23 cellular contexts compared by ENCODE assay signal in the genomic region with DNA sequence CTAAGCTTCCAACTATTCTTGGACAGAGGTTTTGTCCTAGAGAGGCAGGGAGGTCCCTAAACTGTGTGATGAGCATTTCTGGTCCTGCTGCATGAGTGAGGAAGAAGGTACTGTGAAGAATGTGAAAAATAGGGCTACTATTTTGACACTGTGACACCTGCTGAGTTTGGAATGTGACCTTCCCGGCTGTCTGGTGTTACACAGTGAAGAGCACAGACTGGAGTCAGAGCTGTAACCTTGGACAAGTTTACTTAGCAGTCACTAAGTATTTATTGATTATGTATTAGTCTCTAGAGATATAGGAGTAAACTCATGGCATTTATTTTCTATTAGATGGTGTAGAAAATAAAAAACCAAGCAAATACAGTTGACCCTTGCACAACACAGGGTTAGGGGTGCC. TPM values are rescaled to one million over a fixed set of nuclear protein-coding genes. Genes with fewer than 3 reads are reported as not detected.
DNase-seq lines count a peak whose midpoint lies in the region; ATAC-seq, FAIRE-seq and TF ChIP-seq lines count a peak whose summit lies in the region.
"Had no signal": no experiment of that assay in that cellular context is flagged by ENCODE, and none has a peak within 500 bp of the region (broad histone marks: within the 10 kb centered on the region; RNA-seq: fewer than 3 reads in every experiment).

No MANE protein-coding gene starts in this region.

- H3K4me3 Mint-ChIP-seq in endodermal cell, result no peak overlapping the region
- H3K4me3 Mint-ChIP-seq: HFFc6 had no signal

- no peaks in the 10 kb centered on the region for H3K9me3 Mint-ChIP-seq in endodermal cell
- H3K9me3 Mint-ChIP-seq: HFFc6 had no signal

- H3K27ac ChIP-seq in A549, result peak overlapping the region; percentile 63 to 79
- no peak overlapping the region for H3K27ac ChIP-seq in HEK293 (ENCODE audit: extremely low read depth, low read depth, low read length)
- no peak overlapping the region for H3K27ac ChIP-seq in endodermal cell (ENCODE audit: low read depth, low read length)
- peak overlapping the region; percentile 61 for H3K27ac ChIP-seq in mesenchymal stem cell (ENCODE audit: low read length, poor library complexity, severe bottlenecking)
- H3K27ac ChIP-seq: BLaER1 treated with 17β-estradiol and CSF1 and Interleukin-3, amounts not matched to agents 10 nM and 100 nM; brain microvascular endothelial cell; heart left ventricle; SJSA1; skin epidermis; upper lobe of right lung had no signal

- no peaks in the 10 kb centered on the region for H3K9me3 ChIP-seq in A549
- H3K9me3 ChIP-seq in HEK293 (ENCODE audit: control insufficient read depth, insufficient read depth, low read depth, low read length), result no peaks in the 10 kb centered on the region
- H3K9me3 ChIP-seq in endodermal cell (ENCODE audit: control insufficient read depth, low read length), result no peaks in the 10 kb centered on the region
- H3K9me3 ChIP-seq in mesenchymal stem cell (ENCODE audit: control insufficient read depth, low read length), result no peaks in the 10 kb centered on the region
- H3K9me3 ChIP-seq: adrenal gland; BLaER1 treated with 17β-estradiol and CSF1 and Interleukin-3, amounts not matched to agents 10 nM and 100 nM; heart left ventricle; SJSA1; upper lobe of right lung had no signal

- H2AFZ ChIP-seq in mesenchymal stem cell (ENCODE audit: low read depth, low read length), result no peak overlapping the region

- no peak overlapping the region for H3K23ac ChIP-seq in mesenchymal stem cell (ENCODE audit: low read length in 2 of 2)

- no peak overlapping the region for H3K14ac ChIP-seq in mesenchymal stem cell (ENCODE audit: low read length in 2 of 2)

- no peak; a peak in 1 of 5 replicates for TF ChIP-seq EP300 in A549 (IDR thresholded peaks at IDR 0.05)

- no peaks in the 10 kb centered on the region for H3K79me1 ChIP-seq in mesenchymal stem cell (replicated peaks; ENCODE audit: low read length, poor library complexity, severe bottlenecking)

- ATAC-seq in A549, result peak; percentile 41 to 56; a peak in 5 of 6 replicates
- ATAC-seq in HG02870 (IDR thresholded peaks at IDR 0.05; ENCODE audit: unreplicated experiment), result no peak
- ATAC-seq in GM18498 (IDR thresholded peaks at IDR 0.05; ENCODE audit: unreplicated experiment), result no peak

- peaks cover 21% of the 10 kb centered on the region for H3K27me3 Mint-ChIP-seq in endodermal cell (ENCODE audit: insufficient read depth)

- H3K4me1 Mint-ChIP-seq in endodermal cell, result peaks cover 38% of the 10 kb centered on the region

- peaks cover 7% of the 10 kb centered on the region for H3K27me3 ChIP-seq in endodermal cell (ENCODE audit: control insufficient read depth, insufficient read depth, low read length, poor library complexity, severe bottlenecking)
- H3K27me3 ChIP-seq in mesenchymal stem cell (ENCODE audit: control insufficient read depth in 1 of 2, insufficient read depth in 1 of 2, low read length in 2 of 2), result peaks cover 0 to 49% of the 10 kb centered on the region in 2 experiments
- H3K27me3 ChIP-seq: adrenal gland; BLaER1 treated with 17β-estradiol and CSF1 and Interleukin-3, amounts not matched to agents 10 nM and 100 nM; SJSA1 had no signal

- H2AK5ac ChIP-seq in mesenchymal stem cell (ENCODE audit: low read length, severe bottlenecking), result no peak overlapping the region

- H3K36me3 ChIP-seq in HEK293 (ENCODE audit: control insufficient read depth in 2 of 2, insufficient read depth in 1 of 2, low read length in 2 of 2) (no peaks in the 10 kb centered on the region), endodermal cell (ENCODE audit: control insufficient read depth, insufficient read depth, low read length) (no peaks in the 10 kb centered on the region), mesenchymal stem cell (ENCODE audit: control insufficient read depth in 1 of 2, insufficient read depth in 2 of 2, low read depth in 1 of 2, low read length in 2 of 2) (no peaks in the 10 kb centered on the region)
- H3K36me3 ChIP-seq: adrenal gland; BLaER1 treated with 17β-estradiol and CSF1 and Interleukin-3, amounts not matched to agents 10 nM and 100 nM; brain microvascular endothelial cell; heart left ventricle; SJSA1; upper lobe of right lung had no signal

- POLR2A ChIA-PET in A549 (lab: Yijun Ruan, JAX), result interaction anchor here (0.9 to 1.6 kb wide), 4 partner anchors 13 to 125 kb away, joined by 5 to 11 read pairs (median 5); a partner anchor contains a TSS
- POLR2A ChIA-PET in HEK293 (lab: Yijun Ruan, JAX), result interaction anchor here (0.9 kb wide), 1 partner anchor 12 kb away, joined by 4 read pairs; a partner anchor contains a TSS

- no peak for FAIRE-seq in A549 (lab: Jason Lieb, UNC)
- FAIRE-seq: GM12892 had no signal

- H3K18ac ChIP-seq in mesenchymal stem cell (ENCODE audit: low read depth in 1 of 2, low read length in 2 of 2), result no peak overlapping the region

- CTCF ChIA-PET in A549 (lab: Yijun Ruan, JAX), result interaction anchor here (1.0 to 21.3 kb wide), 9 partner anchors 9 to 179 kb away, joined by 3 to 649 read pairs (median 4); no protein-coding TSS in a partner anchor
- CTCF ChIA-PET in HEK293 (lab: Yijun Ruan, JAX), result interaction anchor here (0.5 to 2.9 kb wide), 8 partner anchors 7 to 533 kb away, joined by 3 to 13 read pairs (median 4); a partner anchor contains a TSS

- no peak overlapping the region for H3K4ac ChIP-seq in mesenchymal stem cell (ENCODE audit: low read depth in 1 of 2, low read length in 2 of 2)

- H3K36me3 Mint-ChIP-seq in endodermal cell (ENCODE audit: low read depth), result no peaks in the 10 kb centered on the region

- no peak for TF ChIP-seq POLR2A in A549 (IDR thresholded peaks at IDR 0.05; ENCODE audit: low read length)

- 4% methylated on average over 1 of the region's 1 CpG for WGBS in A549 (ENCODE audit: missing lambda C conversion rate)
- WGBS in endodermal cell (ENCODE audit: insufficient coverage in 1 of 2, insufficient read length in 1 of 2), 2 experiments, result 0 to 11% methylated on average over 1 of the region's 1 CpG
- WGBS in mesenchymal stem cell, result no CpG with 5 or more reads among the region's 1 CpG

- no peak overlapping the region for H2BK120ac ChIP-seq in mesenchymal stem cell (ENCODE audit: low read depth, low read length)

- no peak for TF ChIP-seq CTCF in A549 (IDR thresholded peaks at IDR 0.05)
- TF ChIP-seq CTCF in HEK293 (tag by site-specific recombination; IDR thresholded peaks at IDR 0.05), result no peak
- TF ChIP-seq CTCF in endodermal cell (conservative IDR thresholded peaks at IDR 0.05), result no peak

- no peak overlapping the region for H2BK15ac ChIP-seq in mesenchymal stem cell (ENCODE audit: low read depth, poor library complexity, severe bottlenecking)

- no peak overlapping the region for H4K91ac ChIP-seq in mesenchymal stem cell (ENCODE audit: low read length)

- H3K9ac ChIP-seq in endodermal cell (ENCODE audit: extremely low read depth, low read length, poor library complexity, severe bottlenecking), result no peak overlapping the region
- peak overlapping the region; percentile 0 for H3K9ac ChIP-seq in mesenchymal stem cell (ENCODE audit: low read length)
- H3K9ac ChIP-seq: BLaER1 treated with 17β-estradiol and CSF1 and Interleukin-3, amounts not matched to agents 10 nM and 100 nM had no signal

- TF ChIP-seq RAD21 in A549 (conservative IDR thresholded peaks at IDR 0.05 in 1 of 2, IDR thresholded peaks at IDR 0.05 in 1 of 2), result no peak

- DNase-seq in A549 (ENCODE audit: low read depth in 1 of 2, low spot score in 1 of 2), result no peak
- peak; percentile 72 for DNase-seq in endodermal cell
- DNase-seq in mesenchymal stem cell, result no peak
- DNase-seq in activated CD8-positive, alpha-beta memory T cell treated with anti-CD3 and anti-CD28 coated beads, Interleukin-2, amount 50 U/mL, for 48 hours, result no peak
- DNase-seq in KBM-7, result no peak
- DNase-seq: activated T-cell treated with anti-CD3 and anti-CD28 coated beads, Interleukin-2, amount 50 U/mL, for 1 hour; heart left ventricle; Karpas-422; NCI-H526 treated with DMSO at 0.1 percent for 48 hours; stimulated activated CD4-positive, alpha-beta T cell treated with anti-CD3 and anti-CD28 coated beads, Interleukin-2, amount 100 ng/mL, for 24 hours; T-helper 1 cell; upper lobe of right lung had no signal

- H2BK5ac ChIP-seq in mesenchymal stem cell (ENCODE audit: low read depth, low read length, poor library complexity, severe bottlenecking), result no peak overlapping the region

- H3K4me3 ChIP-seq in A549 (no peak overlapping the region), HEK293 (ENCODE audit: low read depth, low read length) (no peak overlapping the region), endodermal cell (ENCODE audit: low read length) (no peak overlapping the region), mesenchymal stem cell (ENCODE audit: insufficient read depth in 1 of 2, low read depth in 1 of 2, low read length in 2 of 2) (no peak overlapping the region)
- H3K4me3 ChIP-seq: adrenal gland; BLaER1 treated with 17β-estradiol and CSF1 and Interleukin-3, amounts not matched to agents 10 nM and 100 nM; heart left ventricle; lung; SJSA1; skin epidermis; upper lobe of right lung had no signal

- H4K8ac ChIP-seq in mesenchymal stem cell (ENCODE audit: low read length), result no peak overlapping the region

- peak overlapping the region; percentile 72 for H3K4me2 ChIP-seq in A549
- no peak overlapping the region for H3K4me2 ChIP-seq in mesenchymal stem cell (ENCODE audit: low read length, poor library complexity, severe bottlenecking)

- H3K4me1 ChIP-seq in A549 (peaks cover 40% of the 10 kb centered on the region), HEK293 (ENCODE audit: control insufficient read depth, insufficient read depth, low read length) (no peaks in the 10 kb centered on the region), endodermal cell (ENCODE audit: control insufficient read depth, insufficient read depth, low read length) (peaks cover 19% of the 10 kb centered on the region), mesenchymal stem cell (ENCODE audit: control insufficient read depth, insufficient read depth, low read depth, low read length) (peaks cover 17% of the 10 kb centered on the region)
- H3K4me1 ChIP-seq: adrenal gland, heart left ventricle, SJSA1, upper lobe of right lung had no signal

- no peak overlapping the region for H3K27ac Mint-ChIP-seq in endodermal cell
- H3K27ac Mint-ChIP-seq: HFFc6 had no signal

- no peak overlapping the region for H2BK12ac ChIP-seq in mesenchymal stem cell (ENCODE audit: low read length in 2 of 2)

- in situ Hi-C loops in KBM-7 (cut with MboI; ENCODE audit: low pct_unique_long_range_greater_than_20kb, low sequenced_read_pairs), result no loop called here

TF ChIP-seq in A549, 52 proteins besides CTCF, POLR2A, EP300 and RAD21 (continues in another document):
- TF ChIP-seq RCOR1 (IDR thresholded peaks at IDR 0.05; ENCODE audit: low read depth, low read length), result no peak

RNA-seq across cellular contexts. Expression of a gene that starts 12.3 kb away (rescaled TPM):
- polyA plus RNA-seq in A549 (2011; rRNA removed) (0.62 and 1.1 TPM in 2 replicates), A549 (2017; fragmentation: RNase III; extraction: RNeasy Plus Mini Kit Qiagen cat#74134 plus additional on column Dnase treatment) (0.98 to 1.5 TPM (median 1.4 TPM) in 3 replicates)
- polyA plus RNA-seq in A549 (2012; cell fraction: cytosol; rRNA removed), result 0.36 and 0.40 TPM in 2 replicates
- 0.55 and 1.3 TPM in 2 replicates for polyA plus RNA-seq in A549 (2012; cell fraction: nucleus; rRNA removed)
- 0.92 and 1.2 TPM in 2 replicates for polyA minus RNA-seq in A549 (2011; rRNA and poly(A)+ RNA removed)
- under 1 TPM; 0.18 to 0.27 TPM for total RNA-seq in endodermal cell
- 0.11 TPM for polyA plus RNA-seq in endodermal cell (2013, experiment 1 of 2)
- polyA plus RNA-seq in endodermal cell (2013, experiment 2 of 2), result 0.12 TPM
- not detected for polyA plus RNA-seq in mesenchymal stem cell (2013, experiment 1 of 2)
- not detected for polyA plus RNA-seq in mesenchymal stem cell (2013, experiment 2 of 2)
- total RNA-seq: HFFc6 had no signal

Comparison
In these comparisons a context has a peak if more than half of its experiments do, and no peak if none do; other contexts are left out.
1. ATAC-seq: peak in A549 (2 of 2); none in HG02870 (single experiment) and GM18498 (single experiment).
2. H3K27ac ChIP-seq: peak in A549 (2 of 2) and mesenchymal stem cell (single experiment); none in HEK293 (single experiment) and endodermal cell (single experiment).